1 cellular context compared by ENCODE assay signal in the genomic region with DNA sequence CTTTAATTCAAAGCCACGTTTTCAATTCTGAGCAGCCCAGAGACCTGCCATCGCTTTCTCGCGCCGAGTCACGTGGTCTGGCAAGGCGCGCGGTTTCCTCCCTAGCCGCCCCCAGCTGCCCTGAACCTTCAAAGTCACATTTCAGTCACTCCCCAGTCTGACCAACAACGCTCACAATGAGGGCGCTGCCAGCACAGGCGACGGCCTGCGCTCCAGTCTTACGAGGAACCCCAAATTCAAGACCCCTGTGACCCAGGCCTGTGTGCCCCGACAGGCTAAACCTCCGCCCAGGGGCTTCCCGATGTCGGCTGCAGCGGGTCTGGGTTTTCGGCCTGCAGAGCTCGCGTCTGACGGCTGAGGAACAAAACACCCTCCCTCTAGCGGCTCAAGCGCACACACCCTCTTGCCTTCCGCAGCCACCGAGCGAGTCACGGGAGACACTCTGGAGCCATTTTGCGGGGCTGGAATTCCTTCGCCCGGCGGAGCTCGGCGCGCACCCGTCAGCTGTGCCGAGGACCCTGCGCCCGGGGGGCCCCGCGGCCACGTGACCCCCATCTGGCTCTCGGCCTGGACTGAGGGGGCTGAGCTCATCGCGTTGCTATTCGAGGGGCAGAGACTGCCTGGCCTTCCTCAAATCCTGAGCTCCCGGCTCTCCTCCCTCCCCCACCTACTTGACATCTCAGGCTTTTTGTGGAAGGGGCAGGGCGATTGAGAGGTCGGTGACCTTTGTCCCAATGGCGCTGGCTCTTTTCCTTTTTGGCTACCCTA.
A peak's percentile ranks its signal among the peaks of the same experiment; 100 is the strongest.
TF ChIP-seq lines count a peak whose summit lies in the region.

No MANE protein-coding gene starts in this region.

TF ChIP-seq in WTC11, 78 proteins besides CTCF, POLR2A, EP300 and RAD21 (continued from another document and continues in another):
- TF ChIP-seq, protein P1, sequence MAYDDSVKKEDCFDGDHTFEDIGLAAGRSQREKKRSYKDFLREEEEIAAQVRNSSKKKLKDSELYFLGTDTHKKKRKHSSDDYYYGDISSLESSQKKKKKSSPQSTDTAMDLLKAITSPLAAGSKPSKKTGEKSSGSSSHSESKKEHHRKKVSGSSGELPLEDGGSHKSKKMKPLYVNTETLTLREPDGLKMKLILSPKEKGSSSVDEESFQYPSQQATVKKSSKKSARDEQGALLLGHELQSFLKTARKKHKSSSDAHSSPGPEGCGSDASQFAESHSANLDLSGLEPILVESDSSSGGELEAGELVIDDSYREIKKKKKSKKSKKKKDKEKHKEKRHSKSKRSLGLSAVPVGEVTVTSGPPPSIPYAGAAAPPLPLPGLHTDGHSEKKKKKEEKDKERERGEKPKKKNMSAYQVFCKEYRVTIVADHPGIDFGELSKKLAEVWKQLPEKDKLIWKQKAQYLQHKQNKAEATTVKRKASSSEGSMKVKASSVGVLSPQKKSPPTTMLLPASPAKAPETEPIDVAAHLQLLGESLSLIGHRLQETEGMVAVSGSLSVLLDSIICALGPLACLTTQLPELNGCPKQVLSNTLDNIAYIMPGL (CRISPR knock-in tag; IDR thresholded peaks at IDR 0.05), result peak; percentile 87
- TF ChIP-seq ZNF138 (CRISPR knock-in tag; conservative IDR thresholded peaks at IDR 0.05) (0 out of 2 replicates have a peak, but pooled peaks have one; percentile 30), FOXP1 (CRISPR knock-in tag; IDR thresholded peaks at IDR 0.05; ENCODE audit: borderline replicate concordance) (peak; percentile 79), KAT7 (CRISPR knock-in tag; IDR thresholded peaks at IDR 0.05; ENCODE audit: borderline replicate concordance) (0 out of 2 replicates have a peak, but pooled peaks have one; percentile 72), ZNF532 (CRISPR knock-in tag; IDR thresholded peaks at IDR 0.05; ENCODE audit: borderline replicate concordance) (no peak), OVOL2 (CRISPR knock-in tag; IDR thresholded peaks at IDR 0.05; ENCODE audit: borderline replicate concordance) (no peak), NR2C2 (CRISPR knock-in tag; IDR thresholded peaks at IDR 0.05) (no peak), NR3C1 (CRISPR knock-in tag; conservative IDR thresholded peaks at IDR 0.05; ENCODE audit: low read depth) (peak; percentile 77; the same call in 1 of the 2 replicates), ZNF232 (CRISPR knock-in tag; IDR thresholded peaks at IDR 0.05) (peak; percentile 71; the same call in 1 of the 2 replicates), SMAD3 (CRISPR knock-in tag; IDR thresholded peaks at IDR 0.05; ENCODE audit: borderline replicate concordance) (peak; percentile 67), AFF4 (CRISPR knock-in tag; IDR thresholded peaks at IDR 0.05; ENCODE audit: borderline replicate concordance) (0 out of 2 replicates have a peak, but pooled peaks have one; percentile 71), MAX (CRISPR knock-in tag; IDR thresholded peaks at IDR 0.05) (peak; percentile 92), CREB1 (CRISPR knock-in tag; IDR thresholded peaks at IDR 0.05) (no peak; the same call in 1 of the 2 replicates), TEAD1 (CRISPR knock-in tag; IDR thresholded peaks at IDR 0.05) (0 out of 2 replicates have a peak, but pooled peaks have one; percentile 80), ATF1 (CRISPR knock-in tag; IDR thresholded peaks at IDR 0.05) (no peak), E2F5 (CRISPR knock-in tag; IDR thresholded peaks at IDR 0.05) (peak; percentile 76; the same call in 1 of the 2 replicates), GABPB1 (CRISPR knock-in tag; IDR thresholded peaks at IDR 0.05) (peak; percentile 40; the same call in 1 of the 2 replicates), TP53 (CRISPR knock-in tag; IDR thresholded peaks at IDR 0.05) (peak; percentile 47; the same call in 1 of the 2 replicates)
- TF ChIP-seq, protein P2, sequence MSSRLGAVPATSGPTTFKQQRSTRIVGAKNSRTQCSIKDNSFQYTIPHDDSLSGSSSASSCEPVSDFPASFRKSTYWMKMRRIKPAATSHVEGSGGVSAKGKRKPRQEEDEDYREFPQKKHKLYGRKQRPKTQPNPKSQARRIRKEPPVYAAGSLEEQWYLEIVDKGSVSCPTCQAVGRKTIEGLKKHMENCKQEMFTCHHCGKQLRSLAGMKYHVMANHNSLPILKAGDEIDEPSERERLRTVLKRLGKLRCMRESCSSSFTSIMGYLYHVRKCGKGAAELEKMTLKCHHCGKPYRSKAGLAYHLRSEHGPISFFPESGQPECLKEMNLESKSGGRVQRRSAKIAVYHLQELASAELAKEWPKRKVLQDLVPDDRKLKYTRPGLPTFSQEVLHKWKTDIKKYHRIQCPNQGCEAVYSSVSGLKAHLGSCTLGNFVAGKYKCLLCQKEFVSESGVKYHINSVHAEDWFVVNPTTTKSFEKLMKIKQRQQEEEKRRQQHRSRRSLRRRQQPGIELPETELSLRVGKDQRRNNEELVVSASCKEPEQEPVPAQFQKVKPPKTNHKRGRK (CRISPR knock-in tag; IDR thresholded peaks at IDR 0.05; ENCODE audit: borderline replicate concordance), result no peak
- TF ChIP-seq, protein P3, sequence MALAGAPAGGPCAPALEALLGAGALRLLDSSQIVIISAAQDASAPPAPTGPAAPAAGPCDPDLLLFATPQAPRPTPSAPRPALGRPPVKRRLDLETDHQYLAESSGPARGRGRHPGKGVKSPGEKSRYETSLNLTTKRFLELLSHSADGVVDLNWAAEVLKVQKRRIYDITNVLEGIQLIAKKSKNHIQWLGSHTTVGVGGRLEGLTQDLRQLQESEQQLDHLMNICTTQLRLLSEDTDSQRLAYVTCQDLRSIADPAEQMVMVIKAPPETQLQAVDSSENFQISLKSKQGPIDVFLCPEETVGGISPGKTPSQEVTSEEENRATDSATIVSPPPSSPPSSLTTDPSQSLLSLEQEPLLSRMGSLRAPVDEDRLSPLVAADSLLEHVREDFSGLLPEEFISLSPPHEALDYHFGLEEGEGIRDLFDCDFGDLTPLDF (CRISPR knock-in tag; IDR thresholded peaks at IDR 0.05), result peak; percentile 83; the same call in 1 of the 2 replicates
- TF ChIP-seq, protein P4, sequence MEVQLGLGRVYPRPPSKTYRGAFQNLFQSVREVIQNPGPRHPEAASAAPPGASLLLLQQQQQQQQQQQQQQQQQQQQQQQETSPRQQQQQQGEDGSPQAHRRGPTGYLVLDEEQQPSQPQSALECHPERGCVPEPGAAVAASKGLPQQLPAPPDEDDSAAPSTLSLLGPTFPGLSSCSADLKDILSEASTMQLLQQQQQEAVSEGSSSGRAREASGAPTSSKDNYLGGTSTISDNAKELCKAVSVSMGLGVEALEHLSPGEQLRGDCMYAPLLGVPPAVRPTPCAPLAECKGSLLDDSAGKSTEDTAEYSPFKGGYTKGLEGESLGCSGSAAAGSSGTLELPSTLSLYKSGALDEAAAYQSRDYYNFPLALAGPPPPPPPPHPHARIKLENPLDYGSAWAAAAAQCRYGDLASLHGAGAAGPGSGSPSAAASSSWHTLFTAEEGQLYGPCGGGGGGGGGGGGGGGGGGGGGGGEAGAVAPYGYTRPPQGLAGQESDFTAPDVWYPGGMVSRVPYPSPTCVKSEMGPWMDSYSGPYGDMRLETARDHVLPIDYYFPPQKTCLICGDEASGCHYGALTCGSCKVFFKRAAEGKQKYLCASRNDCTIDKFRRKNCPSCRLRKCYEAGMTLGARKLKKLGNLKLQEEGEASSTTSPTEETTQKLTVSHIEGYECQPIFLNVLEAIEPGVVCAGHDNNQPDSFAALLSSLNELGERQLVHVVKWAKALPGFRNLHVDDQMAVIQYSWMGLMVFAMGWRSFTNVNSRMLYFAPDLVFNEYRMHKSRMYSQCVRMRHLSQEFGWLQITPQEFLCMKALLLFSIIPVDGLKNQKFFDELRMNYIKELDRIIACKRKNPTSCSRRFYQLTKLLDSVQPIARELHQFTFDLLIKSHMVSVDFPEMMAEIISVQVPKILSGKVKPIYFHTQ (CRISPR knock-in tag; IDR thresholded peaks at IDR 0.05), result 0 out of 2 replicates have a peak, but pooled peaks have one; percentile 55
- TF ChIP-seq, protein P5, sequence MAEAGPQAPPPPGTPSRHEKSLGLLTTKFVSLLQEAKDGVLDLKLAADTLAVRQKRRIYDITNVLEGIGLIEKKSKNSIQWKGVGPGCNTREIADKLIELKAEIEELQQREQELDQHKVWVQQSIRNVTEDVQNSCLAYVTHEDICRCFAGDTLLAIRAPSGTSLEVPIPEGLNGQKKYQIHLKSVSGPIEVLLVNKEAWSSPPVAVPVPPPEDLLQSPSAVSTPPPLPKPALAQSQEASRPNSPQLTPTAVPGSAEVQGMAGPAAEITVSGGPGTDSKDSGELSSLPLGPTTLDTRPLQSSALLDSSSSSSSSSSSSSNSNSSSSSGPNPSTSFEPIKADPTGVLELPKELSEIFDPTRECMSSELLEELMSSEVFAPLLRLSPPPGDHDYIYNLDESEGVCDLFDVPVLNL (CRISPR knock-in tag; IDR thresholded peaks at IDR 0.05; ENCODE audit: borderline replicate concordance, low read depth), result no peak
- TF ChIP-seq, protein P6, sequence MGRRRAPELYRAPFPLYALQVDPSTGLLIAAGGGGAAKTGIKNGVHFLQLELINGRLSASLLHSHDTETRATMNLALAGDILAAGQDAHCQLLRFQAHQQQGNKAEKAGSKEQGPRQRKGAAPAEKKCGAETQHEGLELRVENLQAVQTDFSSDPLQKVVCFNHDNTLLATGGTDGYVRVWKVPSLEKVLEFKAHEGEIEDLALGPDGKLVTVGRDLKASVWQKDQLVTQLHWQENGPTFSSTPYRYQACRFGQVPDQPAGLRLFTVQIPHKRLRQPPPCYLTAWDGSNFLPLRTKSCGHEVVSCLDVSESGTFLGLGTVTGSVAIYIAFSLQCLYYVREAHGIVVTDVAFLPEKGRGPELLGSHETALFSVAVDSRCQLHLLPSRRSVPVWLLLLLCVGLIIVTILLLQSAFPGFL (CRISPR knock-in tag; IDR thresholded peaks at IDR 0.05; ENCODE audit: borderline replicate concordance), result 0 out of 2 replicates have a peak, but pooled peaks have one; percentile 39
- TF ChIP-seq, protein P7, sequence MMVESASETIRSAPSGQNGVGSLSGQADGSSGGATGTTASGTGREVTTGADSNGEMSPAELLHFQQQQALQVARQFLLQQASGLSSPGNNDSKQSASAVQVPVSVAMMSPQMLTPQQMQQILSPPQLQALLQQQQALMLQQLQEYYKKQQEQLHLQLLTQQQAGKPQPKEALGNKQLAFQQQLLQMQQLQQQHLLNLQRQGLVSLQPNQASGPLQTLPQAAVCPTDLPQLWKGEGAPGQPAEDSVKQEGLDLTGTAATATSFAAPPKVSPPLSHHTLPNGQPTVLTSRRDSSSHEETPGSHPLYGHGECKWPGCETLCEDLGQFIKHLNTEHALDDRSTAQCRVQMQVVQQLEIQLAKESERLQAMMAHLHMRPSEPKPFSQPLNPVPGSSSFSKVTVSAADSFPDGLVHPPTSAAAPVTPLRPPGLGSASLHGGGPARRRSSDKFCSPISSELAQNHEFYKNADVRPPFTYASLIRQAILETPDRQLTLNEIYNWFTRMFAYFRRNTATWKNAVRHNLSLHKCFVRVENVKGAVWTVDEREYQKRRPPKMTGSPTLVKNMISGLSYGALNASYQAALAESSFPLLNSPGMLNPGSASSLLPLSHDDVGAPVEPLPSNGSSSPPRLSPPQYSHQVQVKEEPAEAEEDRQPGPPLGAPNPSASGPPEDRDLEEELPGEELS (CRISPR knock-in tag; IDR thresholded peaks at IDR 0.05), result peak; percentile 82; the same call in 1 of the 2 replicates
